13 cellular contexts compared by ENCODE assay signal in the genomic region with DNA sequence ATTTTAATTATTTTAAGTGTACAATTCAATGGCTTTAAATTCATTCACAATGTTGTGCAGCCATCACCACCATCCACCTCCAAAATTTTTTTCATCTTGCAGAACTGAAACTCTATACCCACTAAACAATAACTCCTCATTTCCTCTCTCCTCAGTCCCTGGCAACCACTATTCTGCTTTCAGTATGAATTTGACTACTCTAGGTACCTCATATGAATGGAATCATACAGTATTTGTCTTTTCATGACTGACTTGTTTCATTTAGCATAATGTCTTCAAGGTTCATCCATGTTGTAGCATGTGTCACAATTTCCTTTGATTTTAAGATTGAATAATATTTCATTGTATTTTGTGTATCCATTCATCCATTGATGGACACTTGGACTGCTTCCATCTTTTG. TPM values are rescaled to one million over a fixed set of nuclear protein-coding genes. Genes with fewer than 3 reads are reported as not detected.
DNase-seq lines count a peak whose midpoint lies in the region; ATAC-seq and TF ChIP-seq lines count a peak whose summit lies in the region.
"Had no signal": no experiment of that assay in that cellular context is flagged by ENCODE, and none has a peak within 500 bp of the region (broad histone marks: within the 10 kb centered on the region; RNA-seq: fewer than 3 reads in every experiment).

No MANE protein-coding gene starts in this region.

- intact Hi-C loops in Right ventricle myocardium inferior (cut with DNase I) = no loop called here

- H3K36me3 ChIP-seq in MM.1S (replicated peaks; ENCODE audit: insufficient read depth, low read length) = no peaks in the 10 kb centered on the region

- H3K79me2 ChIP-seq in MM.1S (ENCODE audit: low read length) = no peaks in the 10 kb centered on the region

- no peak overlapping the region for H2AFZ ChIP-seq in MM.1S (ENCODE audit: low read length)

- H3K4me3 ChIP-seq in MM.1S (ENCODE audit: low read length) = no peak overlapping the region

- ATAC-seq in GM18499 (IDR thresholded peaks at IDR 0.05; ENCODE audit: insufficient read depth, unreplicated experiment) (peak; percentile 100), GM19395 (IDR thresholded peaks at IDR 0.05; ENCODE audit: unreplicated experiment) (peak; percentile 100), HG02885 (IDR thresholded peaks at IDR 0.05; ENCODE audit: poor library complexity, unreplicated experiment) (peak; percentile 100), Right ventricle myocardium inferior (no peak)
- ATAC-seq: CD8-positive, alpha-beta T cell had no signal

- no peaks in the 10 kb centered on the region for H3K9me3 ChIP-seq in MM.1S (replicated peaks; ENCODE audit: insufficient read depth, low read length)

- H3K27ac ChIP-seq in MM.1S (ENCODE audit: low read length) = peak overlapping the region; percentile 51; the same call in 1 of the 2 replicates

- peaks cover 15% of the 10 kb centered on the region for H3K4me1 ChIP-seq in MM.1S (ENCODE audit: low read length)

- no peaks in the 10 kb centered on the region for H3K9me2 ChIP-seq in MM.1S (replicated peaks; ENCODE audit: insufficient read depth, low read length)

- H4K20me1 ChIP-seq in MM.1S (ENCODE audit: insufficient read depth, low read length) = no peaks in the 10 kb centered on the region

- H3K4me2 ChIP-seq in MM.1S (ENCODE audit: low read depth, low read length) = peak overlapping the region; percentile 48; the same call in 1 of the 2 replicates

- H3K27me3 ChIP-seq in MM.1S (replicated peaks; ENCODE audit: insufficient read depth, low read length) = no peaks in the 10 kb centered on the region

- no peak for TF ChIP-seq CTCF in MM.1S (IDR thresholded peaks at IDR 0.05; ENCODE audit: low read length)

- DNase-seq in MM.1S (peak; percentile 61), D341Med (ENCODE audit: low spot score) (no peak), Right ventricle myocardium inferior (ENCODE audit: missing footprints) (no peak), HT-29 (ENCODE audit: low spot score) (no peak), C1 segment of cervical spinal cord (lab: John Stamatoyannopoulos, UW) (no peak)
- DNase-seq: activated CD4-positive, alpha-beta T cell treated with anti-CD3 and anti-CD28 coated beads, Interleukin-2, amount 50 U/mL, for 48 hours; CD8-positive, alpha-beta T cell; RPMI8226 had no signal

- H3F3A ChIP-seq in MM.1S (ENCODE audit: insufficient read depth, low read length) = 0 out of 2 replicates have a peak, but pooled peaks cover 3% of the 10 kb centered on the region

- H3K9ac ChIP-seq in MM.1S (ENCODE audit: low read length) = no peak overlapping the region

RNA-seq across cellular contexts. Expression of gene KIF4A, which starts 46.9 kb away (rescaled TPM):
- total RNA-seq in Right ventricle myocardium inferior = 0.84 TPM
- total RNA-seq in HT-29 (2014; rRNA removed; shearing (Covaris generic)) = 20.1 and 21.7 TPM in 2 replicates
- total RNA-seq: CD8-positive, alpha-beta T cell had no signal

RNA-seq across cellular contexts. Expression of gene PDZD11, which starts 47.0 kb away (rescaled TPM):
- 33.9 TPM for total RNA-seq in Right ventricle myocardium inferior
- total RNA-seq in HT-29 (2014; rRNA removed; shearing (Covaris generic)) = 43.1 and 52.3 TPM in 2 replicates

RNA-seq across cellular contexts. Expression of gene RAB41, which starts 54.8 kb away (rescaled TPM):
- total RNA-seq in Right ventricle myocardium inferior = not detected
- total RNA-seq in HT-29 (2014; rRNA removed; shearing (Covaris generic)) = not detected in 2 replicates
- total RNA-seq: CD8-positive, alpha-beta T cell; osteoblast; urinary bladder had no signal

Comparison
In these comparisons a context has a peak if more than half of its experiments do, and no peak if none do; other contexts are left out.
1. RNA of gene KIF4A, which starts 46.9 kb away (total RNA-seq): 20.1 to 21.7 TPM in HT-29; 0.84 TPM in Right ventricle myocardium inferior (single experiment); every median in the first group is over 10 times any median in the second.